Comparison of ENCODE assay signal across 24 cellular contexts in genomic region chr14:99146991-99147740, GRCh38.
"Had no signal": no experiment of that assay in that cellular context is flagged by ENCODE, and none has a peak within 500 bp of the region (broad histone marks: within the 10 kb centered on the region; RNA-seq: fewer than 3 reads in every experiment).

No MANE protein-coding gene starts in this region.

- H3K27ac Mint-ChIP-seq: activated B cell treated with CpG ODN at 0.5 μM for 24 hours; activated CD4-positive, alpha-beta memory T cell treated with anti-CD3 and anti-CD28 coated beads for 36 hours; activated CD4-positive, alpha-beta T cell treated with anti-CD3 and anti-CD28 coated beads, Interleukin-2, amount 10 ng/mL, durations not matched to agents 24 days and 14 days; activated naive CD4-positive, alpha-beta T cell treated with anti-CD3 and anti-CD28 coated beads, Interleukin-2, amount 10 ng/mL, durations not matched to agents 7 days and 5 days; activated naive CD8-positive, alpha-beta T cell treated with anti-CD3 and anti-CD28 coated beads for 36 hours; activated T-cell treated with anti-CD3 and anti-CD28 coated beads, Interleukin-2, amount 50 U/mL, for 24 hours; activated T-helper 1 cell treated with anti-CD3 and anti-CD28 coated beads, Interleukin-12 subunit alpha, Interleukin-12 subunit beta, Interleukin-2, Interleukin-4 antibody, amounts not matched to agents 30 ng/mL and 10 ng/mL and 1 ng/mL, durations not matched to agents 14 hours and 24 hours and 36 hours; T-helper 17 cell had no signal

- H3K36me3 Mint-ChIP-seq: activated CD4-positive, alpha-beta memory T cell treated with anti-CD3 and anti-CD28 coated beads for 36 hours; activated naive CD4-positive, alpha-beta T cell treated with anti-CD3 and anti-CD28 coated beads, Interleukin-2, amount 10 ng/mL, durations not matched to agents 7 days and 5 days; activated naive CD8-positive, alpha-beta T cell treated with anti-CD3 and anti-CD28 coated beads for 36 hours had no signal

- H3K9me3 Mint-ChIP-seq: activated B cell treated with CpG ODN at 0.5 μM for 24 hours; activated CD4-positive, alpha-beta memory T cell treated with anti-CD3 and anti-CD28 coated beads for 36 hours; activated CD4-positive, alpha-beta T cell treated with anti-CD3 and anti-CD28 coated beads, Interleukin-2, amount 10 ng/mL, durations not matched to agents 24 days and 14 days; activated naive CD4-positive, alpha-beta T cell treated with anti-CD3 and anti-CD28 coated beads, Interleukin-2, amount 10 ng/mL, durations not matched to agents 7 days and 5 days; activated naive CD8-positive, alpha-beta T cell treated with anti-CD3 and anti-CD28 coated beads for 36 hours; activated T-cell treated with anti-CD3 and anti-CD28 coated beads, Interleukin-2, amount 50 U/mL, for 24 hours; activated T-helper 1 cell treated with anti-CD3 and anti-CD28 coated beads, Interleukin-12 subunit alpha, Interleukin-12 subunit beta, Interleukin-2, Interleukin-4 antibody, amounts not matched to agents 30 ng/mL and 10 ng/mL and 1 ng/mL, durations not matched to agents 14 hours and 24 hours and 36 hours had no signal

- H3K27me3 Mint-ChIP-seq: activated B cell treated with CpG ODN at 0.5 μM for 24 hours; activated CD4-positive, alpha-beta memory T cell treated with anti-CD3 and anti-CD28 coated beads for 36 hours; activated naive CD8-positive, alpha-beta T cell treated with anti-CD3 and anti-CD28 coated beads for 36 hours; activated T-cell treated with anti-CD3 and anti-CD28 coated beads, Interleukin-2, amount 50 U/mL, for 24 hours; T-helper 17 cell had no signal

- H3K4me1 Mint-ChIP-seq: activated B cell treated with CpG ODN at 0.5 μM for 24 hours; activated CD4-positive, alpha-beta T cell treated with anti-CD3 and anti-CD28 coated beads, Interleukin-2, amount 10 ng/mL, durations not matched to agents 24 days and 14 days had no signal

- ATAC-seq: T-helper 17 cell had no signal

- H3K27me3 ChIP-seq: brain microvascular endothelial cell, cardiac muscle cell had no signal

- H3K36me3 ChIP-seq: brain microvascular endothelial cell, cardiac muscle cell had no signal

- H3K27ac ChIP-seq: brain microvascular endothelial cell, cardiac muscle cell, KMS-11 had no signal

- DNase-seq: activated B cell treated with CpG ODN at 0.5 μM for 24 hours; activated CD4-positive, alpha-beta memory T cell treated with anti-CD3 and anti-CD28 coated beads for 36 hours; activated CD4-positive, alpha-beta T cell treated with anti-CD3 and anti-CD28 coated beads for 1 hour; activated CD4-positive, alpha-beta T cell treated with anti-CD3 and anti-CD28 coated beads, Interleukin-2, amount 10 ng/mL, durations not matched to agents 24 days and 14 days; activated gamma-delta T cell treated with Interleukin-2 at 50 U/mL for 16 hours; activated naive CD4-positive, alpha-beta T cell treated with anti-CD3 and anti-CD28 coated beads, Interleukin-2, amount 10 ng/mL, durations not matched to agents 7 days and 5 days; activated naive CD8-positive, alpha-beta T cell treated with anti-CD3 and anti-CD28 coated beads for 36 hours; activated T-cell treated with anti-CD3 and anti-CD28 coated beads, Interleukin-2, amount 50 U/mL, for 24 hours; brain microvascular endothelial cell; MM.1S; NCI-H1105; NCI-H1436; NCI-H1694 treated with DMSO at 0.1 percent for 48 hours; NCI-H2029 treated with DMSO at 0.1 percent for 48 hours; NCI-H345; NCI-H510A; NCI-H526 treated with DMSO at 0.1 percent for 48 hours; NCI-H82; SIG-M5; T-helper 17 cell; T-helper 9 cell had no signal

- H3K4me3 ChIP-seq: cardiac muscle cell had no signal

- H3K9ac ChIP-seq: KMS-11 had no signal

- H3K4me3 Mint-ChIP-seq: activated B cell treated with CpG ODN at 0.5 μM for 24 hours; activated CD4-positive, alpha-beta memory T cell treated with anti-CD3 and anti-CD28 coated beads for 36 hours; activated CD4-positive, alpha-beta T cell treated with anti-CD3 and anti-CD28 coated beads, Interleukin-2, amount 10 ng/mL, durations not matched to agents 24 days and 14 days; activated naive CD4-positive, alpha-beta T cell treated with anti-CD3 and anti-CD28 coated beads, Interleukin-2, amount 10 ng/mL, durations not matched to agents 7 days and 5 days; activated naive CD8-positive, alpha-beta T cell treated with anti-CD3 and anti-CD28 coated beads for 36 hours; activated T-cell treated with anti-CD3 and anti-CD28 coated beads, Interleukin-2, amount 50 U/mL, for 24 hours; activated T-helper 1 cell treated with anti-CD3 and anti-CD28 coated beads, Interleukin-12 subunit alpha, Interleukin-12 subunit beta, Interleukin-2, Interleukin-4 antibody, amounts not matched to agents 30 ng/mL and 10 ng/mL and 1 ng/mL, durations not matched to agents 14 hours and 24 hours and 36 hours; T-helper 17 cell had no signal
